17 cellular contexts compared by ENCODE assay signal in genomic region chr11:68892576-68892975, GRCh38.
"Had no signal": no experiment of that assay in that cellular context is flagged by ENCODE, and none has a peak within 500 bp of the region (broad histone marks: within the 10 kb centered on the region; RNA-seq: fewer than 3 reads in every experiment).

No MANE protein-coding gene starts in this region.

- H3K4me3 Mint-ChIP-seq: dendritic cell treated with granulocyte-macrophage colony-stimulating factor and Interleukin-4, amounts not matched to agents 40 ng/mL and 50 ng/mL, for 4 days; naive thymus-derived CD8-positive, alpha-beta T cell; neural crest cell; stimulated activated effector memory CD8-positive, alpha-beta T cell treated with anti-CD3 and anti-CD28 coated beads, Interleukin-12 subunit alpha, Interleukin-12 subunit beta, amount 100 ng/mL, for 72 hours; type B pancreatic cell had no signal

- H3K27ac ChIP-seq: ovary, suprapubic skin had no signal

- H3K27me3 ChIP-seq: heart left ventricle, ovary, right atrium auricular region, suprapubic skin, thyroid gland had no signal

- H3K9me3 Mint-ChIP-seq: dendritic cell treated with granulocyte-macrophage colony-stimulating factor and Interleukin-4, amounts not matched to agents 40 ng/mL and 50 ng/mL, for 4 days; naive thymus-derived CD8-positive, alpha-beta T cell; neural crest cell; stimulated activated effector memory CD8-positive, alpha-beta T cell treated with anti-CD3 and anti-CD28 coated beads, Interleukin-12 subunit alpha, Interleukin-12 subunit beta, amount 100 ng/mL, for 72 hours; type B pancreatic cell had no signal

- H3K4me1 Mint-ChIP-seq: naive thymus-derived CD8-positive, alpha-beta T cell; neural crest cell; stimulated activated effector memory CD8-positive, alpha-beta T cell treated with anti-CD3 and anti-CD28 coated beads, Interleukin-12 subunit alpha, Interleukin-12 subunit beta, amount 100 ng/mL, for 72 hours had no signal

- H3K27me3 Mint-ChIP-seq: dendritic cell treated with granulocyte-macrophage colony-stimulating factor and Interleukin-4, amounts not matched to agents 40 ng/mL and 50 ng/mL, for 4 days; naive thymus-derived CD8-positive, alpha-beta T cell; type B pancreatic cell had no signal

- H3K9me3 ChIP-seq: heart left ventricle, mucosa of descending colon, ovary, right atrium auricular region, suprapubic skin, thyroid gland had no signal

- H3K4me3 ChIP-seq: heart left ventricle, mucosa of descending colon, ovary, right atrium auricular region, suprapubic skin, thyroid gland had no signal

- DNase-seq: foreskin melanocyte; heart left ventricle; hippocampal formation; mucosa of descending colon; naive thymus-derived CD8-positive, alpha-beta T cell; ovary; small intestine; stimulated activated CD4-positive, alpha-beta T cell treated with anti-CD3 and anti-CD28 coated beads, Interleukin-4, amount 100 ng/mL, for 1 hour; stimulated activated CD8-positive, alpha-beta memory T cell treated with anti-CD3 and anti-CD28 coated beads, Interleukin-4, amount 100 ng/mL, for 48 hours; stimulated activated naive CD8-positive, alpha-beta T cell treated with anti-CD3 and anti-CD28 coated beads, Interleukin-15, Interleukin-2, amounts not matched to agents 100 U/mL and 50 U/mL, for 24 hours; thyroid gland had no signal

- H3K27ac Mint-ChIP-seq: dendritic cell treated with granulocyte-macrophage colony-stimulating factor and Interleukin-4, amounts not matched to agents 40 ng/mL and 50 ng/mL, for 4 days; stimulated activated effector memory CD8-positive, alpha-beta T cell treated with anti-CD3 and anti-CD28 coated beads, Interleukin-12 subunit alpha, Interleukin-12 subunit beta, amount 100 ng/mL, for 72 hours; type B pancreatic cell had no signal

- H3K36me3 ChIP-seq: ovary had no signal
